ENCODE assay signal across 9 cellular contexts in genomic region chr7:44460325-44460724, GRCh38. TPM values are rescaled to one million over a fixed set of nuclear protein-coding genes. Genes with fewer than 3 reads are reported as not detected.
DNase-seq lines count a peak whose midpoint lies in the region; ATAC-seq and TF ChIP-seq lines count a peak whose summit lies in the region.
"Had no signal": no experiment of that assay in that cellular context is flagged by ENCODE, and none has a peak within 500 bp of the region (broad histone marks: within the 10 kb centered on the region; RNA-seq: fewer than 3 reads in every experiment).

No MANE protein-coding gene starts in this region.

- peaks cover 12% of the 10 kb centered on the region for H3K36me3 Mint-ChIP-seq in IgD-negative memory B cell

- H3K27me3 Mint-ChIP-seq in IgD-negative memory B cell: peaks cover 2% of the 10 kb centered on the region

- peak overlapping the region in 3 of 4 donors; percentile 16 to 69 (median 40) for H3K4me3 Mint-ChIP-seq in IgD-negative memory B cell

- peak; percentile 92 for DNase-seq in GM12865 (ENCODE audit: low read depth)
- DNase-seq in activated T-helper 1 cell treated with Interleukin-2 at 50 U/mL for 16 hours (ENCODE audit: low read depth): peak; percentile 31
- DNase-seq in stimulated activated naive CD8-positive, alpha-beta T cell treated with anti-CD3 and anti-CD28 coated beads, Interleukin-15, Interleukin-2, amounts not matched to agents 100 U/mL and 50 U/mL, for 24 hours: peak; percentile 46
- DNase-seq in SW 1271 (lab: John Stamatoyannopoulos, UW): no peak
- DNase-seq in ascending aorta (ENCODE audit: low spot score in 2 of 2): no peak
- no peak for DNase-seq in DMS153 treated with DMSO at 0.1 percent for 48 hours (lab: John Stamatoyannopoulos, UW; ENCODE audit: unreplicated experiment)

- no peak overlapping the region for H3K27ac ChIP-seq in ascending aorta
- H3K27ac ChIP-seq: HL-60 had no signal

- no peaks in the 10 kb centered on the region for H3K9me3 ChIP-seq in ascending aorta

- no peaks in the 10 kb centered on the region for H3K27me3 ChIP-seq in ascending aorta

- H3K4me3 ChIP-seq in GM12865 (ENCODE audit: low read depth, low read length) (peak overlapping the region; percentile 35), ascending aorta (no peak overlapping the region)

- peaks cover 0 to 8% of the 10 kb centered on the region in 2 donors for H3K4me1 ChIP-seq in ascending aorta

- H3K4me1 Mint-ChIP-seq in IgD-negative memory B cell: peaks cover 22 to 43% (median 23%) of the 10 kb centered on the region in 3 donors

- intact Hi-C loops in ascending aorta (cut with DNase I): no loop called here

- H3K36me3 ChIP-seq in ascending aorta: no peaks in the 10 kb centered on the region

- TF ChIP-seq CTCF in GM12865 (IDR thresholded peaks at IDR 0.05; ENCODE audit: insufficient read depth, low read depth, low read length, missing control alignments) (no peak), ascending aorta (IDR thresholded peaks at IDR 0.05) (no peak)

- ATAC-seq in GM21447 (IDR thresholded peaks at IDR 0.05; ENCODE audit: unreplicated experiment): peak; percentile 98
- peak; percentile 93 for ATAC-seq in stimulated activated naive CD8-positive, alpha-beta T cell treated with anti-CD3 and anti-CD28 coated beads, Interleukin-15, Interleukin-2, amounts not matched to agents 100 U/mL and 50 U/mL, for 24 hours

- H3K9me3 Mint-ChIP-seq in IgD-negative memory B cell: no peaks in the 10 kb centered on the region

- peak overlapping the region in 1 of 3 donors; percentile 90 for H3K27ac Mint-ChIP-seq in IgD-negative memory B cell

RNA-seq across cellular contexts. Expression of gene NUDCD3, which starts 30.1 kb away (rescaled TPM):
- 57.4 TPM for polyA plus RNA-seq in IgD-negative memory B cell
- 39.3 TPM for total RNA-seq in ascending aorta

Comparison
In these comparisons a context has a peak if more than half of its experiments do, and no peak if none do; other contexts are left out.
1. DNase-seq: peak in GM12865 (single experiment), activated T-helper 1 cell treated with Interleukin-2 at 50 U/mL for 16 hours (single experiment) and stimulated activated naive CD8-positive, alpha-beta T cell treated with anti-CD3 and anti-CD28 coated beads, Interleukin-15, Interleukin-2, amounts not matched to agents 100 U/mL and 50 U/mL, for 24 hours (single experiment); none in SW 1271 (0 of 2), ascending aorta (0 of 2) and DMS153 treated with DMSO at 0.1 percent for 48 hours (single experiment).